Comparison of ENCODE assay signal across 8 cellular contexts in genomic region chr1:2194898-2195673, GRCh38. TPM values are rescaled to one million over a fixed set of nuclear protein-coding genes. Genes with fewer than 3 reads are reported as not detected.
A peak's percentile ranks its signal among the peaks of the same experiment; 100 is the strongest.
DNase-seq lines count a peak whose midpoint lies in the region; ATAC-seq and TF ChIP-seq lines count a peak whose summit lies in the region.

No MANE protein-coding gene starts in this region.

- peak overlapping the region; percentile 47 for H2AFZ ChIP-seq in OCI-LY7 (ENCODE audit: low read length)

- peak overlapping the region; percentile 54 for H3K4me3 ChIP-seq in Caco-2 (ENCODE audit: low read depth, low read length)
- peak overlapping the region; percentile 67 for H3K4me3 ChIP-seq in OCI-LY7 (ENCODE audit: low read depth, low read length, poor library complexity, severe bottlenecking)
- peak overlapping the region; percentile 48 to 64 for H3K4me3 ChIP-seq in esophagus (ENCODE audit: low read depth in 1 of 2, low read length in 2 of 2)
- H3K4me3 ChIP-seq in muscle layer of colon (ENCODE audit: low read depth in 1 of 2, low read length in 2 of 2): peak overlapping the region; percentile 25 to 56

- H3K9me2 ChIP-seq in OCI-LY7 (ENCODE audit: insufficient read depth, low read length): no peaks in the 10 kb centered on the region

- no peaks in the 10 kb centered on the region; the same call in 1 of the 2 replicates for H3K36me3 ChIP-seq in Caco-2 (ENCODE audit: control insufficient read depth, insufficient read depth, low read length)
- no peaks in the 10 kb centered on the region for H3K36me3 ChIP-seq in OCI-LY7 (ENCODE audit: insufficient read depth, low read length)
- H3K36me3 ChIP-seq in esophagus (ENCODE audit: control insufficient read depth in 2 of 2, insufficient read depth in 2 of 2, low read length in 1 of 2): no peaks in the 10 kb centered on the region
- no peaks in the 10 kb centered on the region for H3K36me3 ChIP-seq in muscle layer of colon (ENCODE audit: insufficient read depth, low read length)

- peak overlapping the region; percentile 73 for H3K4me3 Mint-ChIP-seq in Caco-2 (ENCODE audit: unreplicated experiment)

- POLR2A ChIA-PET in Caco-2 (lab: Charles Lee): interaction anchor here (0.7 to 1.2 kb wide), 6 partner anchors 10 to 196 kb away, joined by 3 to 12 read pairs (median 4); partner anchors contain the start of genes MORN1, RER1 and SKI
- POLR2A ChIA-PET in OCI-LY7 (lab: Charles Lee): interaction anchor here (0.6 to 1.1 kb wide), 3 partner anchors 10 to 354 kb away, joined by 3 read pairs; no protein-coding TSS in a partner anchor

- no TSS peak for BruUV-seq in Caco-2 (replicated peaks; lab: Mats Ljungman, UMichigan)
- BruUV-seq in OCI-LY7 (replicated peaks; lab: Mats Ljungman, UMichigan): no TSS peak

- peak; percentile 70 to 83 for TF ChIP-seq CTCF in Caco-2 (IDR thresholded peaks at IDR 0.05; ENCODE audit: insufficient read depth in 1 of 2, low read depth in 1 of 2, low read length in 1 of 2, severe bottlenecking in 1 of 2, unreplicated experiment in 1 of 2)
- peak; percentile 91 for TF ChIP-seq CTCF in OCI-LY7 (conservative IDR thresholded peaks at IDR 0.05; ENCODE audit: low read length)

- H3K27me3 Mint-ChIP-seq in Caco-2 (ENCODE audit: insufficient read depth, unreplicated experiment): no peaks in the 10 kb centered on the region

- ATAC-seq in GM21367 (IDR thresholded peaks at IDR 0.05; ENCODE audit: unreplicated experiment): peak; percentile 46

- H3K27ac Mint-ChIP-seq in Caco-2 (ENCODE audit: unreplicated experiment): no peak overlapping the region

- H3K27ac ChIP-seq in OCI-LY7 (ENCODE audit: low read depth, low read length, poor library complexity, severe bottlenecking): peak overlapping the region; percentile 52
- peak overlapping the region; percentile 91 to 97 for H3K27ac ChIP-seq in esophagus (ENCODE audit: low read depth in 2 of 2, low read length in 1 of 2)
- peak overlapping the region; percentile 98 for H3K27ac ChIP-seq in muscle layer of colon (ENCODE audit: low read depth, low read length)

- 1 to 2% methylated on average over 33 to 35 of the region's 35 CpGs for WGBS in esophagus, 2 donors

- H3K4me2 ChIP-seq in OCI-LY7 (ENCODE audit: low read length): peak overlapping the region; percentile 79

- no peaks in the 10 kb centered on the region for H3K9me3 ChIP-seq in Caco-2
- no peaks in the 10 kb centered on the region for H3K9me3 ChIP-seq in OCI-LY7 (ENCODE audit: low read length)
- no peaks in the 10 kb centered on the region for H3K9me3 ChIP-seq in esophagus (ENCODE audit: control insufficient read depth in 2 of 2, insufficient read depth in 1 of 2, low read depth in 1 of 2, low read length in 1 of 2)
- H3K9me3 ChIP-seq in muscle layer of colon (ENCODE audit: low read length): no peaks in the 10 kb centered on the region

- H3K4me1 ChIP-seq in Caco-2 (peaks cover 15% of the 10 kb centered on the region), OCI-LY7 (ENCODE audit: insufficient read depth, low read length, poor library complexity, severe bottlenecking) (peaks cover 23% of the 10 kb centered on the region), esophagus (ENCODE audit: control insufficient read depth in 2 of 2, insufficient read depth in 2 of 2, low read length in 1 of 2) (peaks cover 11 to 28% of the 10 kb centered on the region in 2 donors), muscle layer of colon (ENCODE audit: insufficient read depth, low read length) (peaks cover 62% of the 10 kb centered on the region)

- H3K9me3 Mint-ChIP-seq in Caco-2 (ENCODE audit: unreplicated experiment): no peaks in the 10 kb centered on the region

- no peaks in the 10 kb centered on the region for H3K36me3 Mint-ChIP-seq in Caco-2 (ENCODE audit: insufficient read depth, unreplicated experiment)

- H3K27me3 ChIP-seq in Caco-2 (replicated peaks; ENCODE audit: control insufficient read depth, insufficient read depth, low read length) (no peaks in the 10 kb centered on the region), esophagus (ENCODE audit: control insufficient read depth in 1 of 2, insufficient read depth in 2 of 2, low read length in 2 of 2) (no peaks in the 10 kb centered on the region), muscle layer of colon (ENCODE audit: control insufficient read depth in 1 of 2, insufficient read depth in 2 of 2, low read length in 2 of 2) (no peaks in the 10 kb centered on the region)

- no peaks in the 10 kb centered on the region for H3K79me2 ChIP-seq in OCI-LY7 (ENCODE audit: insufficient read depth, low read depth, low read length)

- peak; percentile 87 to 91 for DNase-seq in Caco-2
- DNase-seq in HUDEP-2 (lab: John Stamatoyannopoulos, UW; ENCODE audit: unreplicated experiment in 76 of 76): peak in 73 of 76 experiments; percentile 15 to 98 (median 74)
- peak; percentile 87 for DNase-seq in OCI-LY7 (ENCODE audit: low spot score)
- DNase-seq in activated T-cell treated with anti-CD3 and anti-CD28 coated beads, Interleukin-2, amount 50 U/mL, for 1 hour: peak; percentile 93
- DNase-seq in stimulated activated CD8-positive, alpha-beta memory T cell treated with anti-CD3 and anti-CD28 coated beads, Interleukin-7, amount 100 ng/mL, for 4 hours (ENCODE audit: low read depth in 2 of 2): peak; percentile 70 to 82

- intact Hi-C loops in Caco-2 (cut with micrococcal nuclease; ENCODE audit: unreplicated experiment) (loop anchor here (1.0 kb wide), 1 partner anchor 187 kb away; no protein-coding TSS in a partner anchor), OCI-LY7 (cut with micrococcal nuclease; ENCODE audit: unreplicated experiment) (loop anchor here (1.0 to 5.0 kb wide), 2 partner anchors 107 to 187 kb away; no protein-coding TSS in a partner anchor)

- H4K20me1 ChIP-seq in OCI-LY7 (ENCODE audit: insufficient read depth, low read length): no peaks in the 10 kb centered on the region

- H3K4me1 Mint-ChIP-seq in Caco-2 (ENCODE audit: low read depth, unreplicated experiment): no peaks in the 10 kb centered on the region

- CTCF ChIA-PET in Caco-2 (lab: Charles Lee) (interaction anchor here (0.5 to 2.0 kb wide), 18 partner anchors 9 to 1276 kb away, joined by 3 to 29 read pairs (median 4); partner anchors contain the start of genes MORN1 and RER1), OCI-LY7 (lab: Charles Lee; ENCODE audit: unreplicated experiment) (interaction anchor here (0.7 kb wide), 4 partner anchors 10 to 187 kb away, joined by 3 to 5 read pairs (median 4); no protein-coding TSS in a partner anchor)

- peak overlapping the region; percentile 25 for H3K9ac ChIP-seq in muscle layer of colon (ENCODE audit: low read length)

RNA-seq across cellular contexts. Expression of gene FAAP20, which starts 0.5 kb away (rescaled TPM):
- total RNA-seq in Caco-2 (2022) (62.5 and 72.4 TPM in 2 replicates), OCI-LY7 (2022) (55.4 and 55.7 TPM in 2 replicates)
- total RNA-seq in OCI-LY7 (2014; rRNA removed; shearing (Covaris generic)): 25.7 and 47.4 TPM in 2 replicates
- polyA plus RNA-seq in esophagus: 10 to 100 TPM; 32.9 to 44.8 TPM

RNA-seq across cellular contexts. Expression of gene SKI, which starts 33.0 kb away (rescaled TPM):
- total RNA-seq in Caco-2 (2022) (38.2 and 39.8 TPM in 2 replicates), OCI-LY7 (2022) (10.0 and 11.7 TPM in 2 replicates)
- 3.4 and 4.7 TPM in 2 replicates for total RNA-seq in OCI-LY7 (2014; rRNA removed; shearing (Covaris generic))
- polyA plus RNA-seq in esophagus: 10 to 100 TPM; 11.5 to 12.8 TPM

Comparison
In these comparisons a context has a peak if more than half of its experiments do, and no peak if none do; other contexts are left out.
1. Peak in every context shown above with its lines: DNase-seq, ATAC-seq, H3K4me3 ChIP-seq and H3K27ac ChIP-seq.